In the genomic region with DNA sequence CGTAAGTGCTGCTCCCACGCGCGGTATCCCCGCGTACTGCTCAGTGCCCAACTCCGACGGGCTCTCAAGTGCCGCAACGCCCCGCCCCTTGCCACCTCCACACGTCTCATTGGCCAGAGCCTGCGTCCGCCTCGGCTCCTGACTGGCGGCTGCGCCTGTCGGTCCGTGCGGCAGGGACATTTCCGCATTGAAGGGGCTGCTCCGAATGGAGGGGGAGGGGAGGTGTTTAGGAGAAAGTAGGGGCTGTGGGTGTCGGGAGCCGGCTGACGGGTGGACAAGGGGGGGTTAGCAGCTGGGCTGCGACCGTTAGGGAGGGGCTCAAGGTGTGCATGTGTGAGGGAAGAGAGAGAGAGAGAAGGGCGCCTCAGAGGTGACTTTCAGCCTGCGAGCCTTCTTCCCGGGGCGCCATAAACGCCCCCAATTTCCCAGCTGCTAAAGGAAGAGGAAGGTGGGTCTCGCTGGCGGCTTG, we compare ENCODE assay signal across 8 cellular contexts. TPM values are rescaled to one million over a fixed set of nuclear protein-coding genes. Genes with fewer than 3 reads are reported as not detected.
DNase-seq lines count a peak whose midpoint lies in the region; ATAC-seq and TF ChIP-seq lines count a peak whose summit lies in the region.

No MANE protein-coding gene starts in this region.

- peak overlapping the region; percentile 85 for H3K4me3 ChIP-seq in left ventricle myocardium inferior

- H3K4me3 Mint-ChIP-seq in T-helper 1 cell treated with Interleukin-12 subunit alpha and Interleukin-12 subunit beta and Interleukin-4 antibody, amounts not matched to agents 30 μg/mL and 1 μg/mL, for 36 hours, result peak overlapping the region; percentile 97
- H3K4me3 Mint-ChIP-seq in progenitor cell of endocrine pancreas (ENCODE audit: low read depth), result peak overlapping the region; percentile 99

- H3K36me3 Mint-ChIP-seq in T-helper 1 cell treated with Interleukin-12 subunit alpha and Interleukin-12 subunit beta and Interleukin-4 antibody, amounts not matched to agents 30 μg/mL and 1 μg/mL, for 36 hours (ENCODE audit: low read depth), result peaks cover 4% of the 10 kb centered on the region
- no peaks in the 10 kb centered on the region for H3K36me3 Mint-ChIP-seq in progenitor cell of endocrine pancreas (ENCODE audit: insufficient read depth)

- no peaks in the 10 kb centered on the region for H3K27me3 ChIP-seq in left ventricle myocardium inferior (ENCODE audit: low read depth)

- no peaks in the 10 kb centered on the region for H3K9me3 ChIP-seq in left ventricle myocardium inferior (replicated peaks)

- TF ChIP-seq CTCF in left ventricle myocardium inferior (IDR thresholded peaks at IDR 0.05; ENCODE audit: borderline replicate concordance), result no peak
- TF ChIP-seq CTCF in progenitor cell of endocrine pancreas (IDR thresholded peaks at IDR 0.05; ENCODE audit: unreplicated experiment), result no peak

- ATAC-seq in GM18498 (IDR thresholded peaks at IDR 0.05; ENCODE audit: unreplicated experiment) (peak; percentile 94), HG02885 (IDR thresholded peaks at IDR 0.05; ENCODE audit: poor library complexity, unreplicated experiment) (peak; percentile 92)

- H3K27ac ChIP-seq in left ventricle myocardium inferior (replicated peaks), result peak overlapping the region; percentile 97

- peaks cover 43% of the 10 kb centered on the region for H3K4me1 Mint-ChIP-seq in T-helper 1 cell treated with Interleukin-12 subunit alpha and Interleukin-12 subunit beta and Interleukin-4 antibody, amounts not matched to agents 30 μg/mL and 1 μg/mL, for 36 hours (ENCODE audit: low read depth)
- peaks cover 26% of the 10 kb centered on the region for H3K4me1 Mint-ChIP-seq in progenitor cell of endocrine pancreas (ENCODE audit: low read depth)

- no peaks in the 10 kb centered on the region for H3K9me3 Mint-ChIP-seq in T-helper 1 cell treated with Interleukin-12 subunit alpha and Interleukin-12 subunit beta and Interleukin-4 antibody, amounts not matched to agents 30 μg/mL and 1 μg/mL, for 36 hours
- no peaks in the 10 kb centered on the region for H3K9me3 Mint-ChIP-seq in progenitor cell of endocrine pancreas (ENCODE audit: low read depth)

- DNase-seq in NCI-H1694 (lab: John Stamatoyannopoulos, UW) (peak; percentile 93), amygdala (lab: John Stamatoyannopoulos, UW) (peak; percentile 76 to 99 (median 97)), left ventricle myocardium inferior (peak; percentile 99), progenitor cell of endocrine pancreas (ENCODE audit: low spot score, unreplicated experiment) (peak; percentile 98), ureter (ENCODE audit: low spot score) (peak; percentile 99)

- peaks cover 55% of the 10 kb centered on the region for H3K4me1 ChIP-seq in left ventricle myocardium inferior

- H3K27ac Mint-ChIP-seq in T-helper 1 cell treated with Interleukin-12 subunit alpha and Interleukin-12 subunit beta and Interleukin-4 antibody, amounts not matched to agents 30 μg/mL and 1 μg/mL, for 36 hours, result peak overlapping the region; percentile 99
- H3K27ac Mint-ChIP-seq in progenitor cell of endocrine pancreas, result peak overlapping the region; percentile 98

- intact Hi-C loops in left ventricle myocardium inferior (cut with micrococcal nuclease), result loop anchor here (10.0 kb wide), 1 partner anchor 146 kb away; no protein-coding TSS in a partner anchor

- no peaks in the 10 kb centered on the region for H3K36me3 ChIP-seq in left ventricle myocardium inferior

- H3K27me3 Mint-ChIP-seq in T-helper 1 cell treated with Interleukin-12 subunit alpha and Interleukin-12 subunit beta and Interleukin-4 antibody, amounts not matched to agents 30 μg/mL and 1 μg/mL, for 36 hours (ENCODE audit: low read depth), result peaks cover 9% of the 10 kb centered on the region
- no peaks in the 10 kb centered on the region for H3K27me3 Mint-ChIP-seq in progenitor cell of endocrine pancreas

RNA-seq across cellular contexts. Expression of a gene that starts 0.9 kb away (rescaled TPM):
- total RNA-seq in left ventricle myocardium inferior (394 TPM), progenitor cell of endocrine pancreas (76.6 and 81.2 TPM in 2 replicates), ureter (113 TPM)

Comparison
In these comparisons a context has a peak if more than half of its experiments do, and no peak if none do; other contexts are left out.
1. Peak in every context shown above with its lines: DNase-seq, ATAC-seq, H3K4me3 ChIP-seq and H3K27ac ChIP-seq.